Comparison of ENCODE assay signal across 2 cellular contexts in the genomic region with DNA sequence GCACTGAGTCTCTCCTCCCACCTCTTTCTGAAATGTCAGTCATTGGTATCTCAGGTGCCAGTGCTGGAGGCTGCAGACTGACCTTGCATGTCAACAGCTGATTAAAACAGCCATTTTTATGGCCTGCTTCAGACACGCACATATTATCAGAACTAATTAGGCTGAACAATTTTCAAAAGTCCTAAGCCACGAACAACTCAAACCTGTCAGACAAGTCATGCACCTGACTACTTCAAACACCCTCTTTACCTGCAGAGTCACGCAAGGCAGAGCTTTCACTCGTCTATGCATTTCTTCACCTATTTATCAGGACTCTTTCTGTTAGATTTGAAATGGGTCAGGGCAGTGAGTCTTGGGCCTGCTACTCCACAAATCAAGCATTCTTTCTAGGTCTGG.
TF ChIP-seq lines count a peak whose summit lies in the region.

No MANE protein-coding gene starts in this region.

TF ChIP-seq in endothelial cell of umbilical vein, 7 proteins besides CTCF, POLR2A, EP300 and RAD21:
- no peak for TF ChIP-seq POLR2AphosphoS5 (IDR thresholded peaks at IDR 0.05; ENCODE audit: insufficient read depth, low read depth, low read length)
- no peak for TF ChIP-seq MYC (IDR thresholded peaks at IDR 0.05; ENCODE audit: low read depth, low read length)
- TF ChIP-seq FOS (IDR thresholded peaks at IDR 0.05; ENCODE audit: borderline replicate concordance, insufficient read depth, low read length) = no peak
- no peak for TF ChIP-seq EZH2 (IDR thresholded peaks at IDR 0.05; ENCODE audit: borderline replicate concordance, low read depth, low read length, severe bottlenecking)
- TF ChIP-seq JUN (IDR thresholded peaks at IDR 0.05; ENCODE audit: borderline replicate concordance, insufficient read depth, insufficient read length, low read depth) = no peak
- TF ChIP-seq, protein P1, sequence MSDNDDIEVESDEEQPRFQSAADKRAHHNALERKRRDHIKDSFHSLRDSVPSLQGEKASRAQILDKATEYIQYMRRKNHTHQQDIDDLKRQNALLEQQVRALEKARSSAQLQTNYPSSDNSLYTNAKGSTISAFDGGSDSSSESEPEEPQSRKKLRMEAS (IDR thresholded peaks at IDR 0.05; ENCODE audit: insufficient read depth, insufficient read length) = no peak
- no peak for TF ChIP-seq GATA2 (IDR thresholded peaks at IDR 0.05; ENCODE audit: insufficient read depth, insufficient read length, low read depth, low read length)
TF ChIP-seq in endothelial cell of umbilical vein: peak in this region for 0.

TF ChIP-seq in SK-N-SH, 30 proteins besides CTCF, POLR2A, EP300 and RAD21:
- no peak for TF ChIP-seq JUND (IDR thresholded peaks at IDR 0.05)
- no peak for TF ChIP-seq YY1 (IDR thresholded peaks at IDR 0.05; ENCODE audit: low read depth)
- TF ChIP-seq, protein P2, sequence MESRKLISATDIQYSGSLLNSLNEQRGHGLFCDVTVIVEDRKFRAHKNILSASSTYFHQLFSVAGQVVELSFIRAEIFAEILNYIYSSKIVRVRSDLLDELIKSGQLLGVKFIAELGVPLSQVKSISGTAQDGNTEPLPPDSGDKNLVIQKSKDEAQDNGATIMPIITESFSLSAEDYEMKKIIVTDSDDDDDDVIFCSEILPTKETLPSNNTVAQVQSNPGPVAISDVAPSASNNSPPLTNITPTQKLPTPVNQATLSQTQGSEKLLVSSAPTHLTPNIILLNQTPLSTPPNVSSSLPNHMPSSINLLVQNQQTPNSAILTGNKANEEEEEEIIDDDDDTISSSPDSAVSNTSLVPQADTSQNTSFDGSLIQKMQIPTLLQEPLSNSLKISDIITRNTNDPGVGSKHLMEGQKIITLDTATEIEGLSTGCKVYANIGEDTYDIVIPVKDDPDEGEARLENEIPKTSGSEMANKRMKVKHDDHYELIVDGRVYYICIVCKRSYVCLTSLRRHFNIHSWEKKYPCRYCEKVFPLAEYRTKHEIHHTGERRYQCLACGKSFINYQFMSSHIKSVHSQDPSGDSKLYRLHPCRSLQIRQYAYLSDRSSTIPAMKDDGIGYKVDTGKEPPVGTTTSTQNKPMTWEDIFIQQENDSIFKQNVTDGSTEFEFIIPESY (IDR thresholded peaks at IDR 0.05; ENCODE audit: borderline replicate concordance, low read depth) = no peak
- no peak for TF ChIP-seq RFX5 (IDR thresholded peaks at IDR 0.05; ENCODE audit: low read length)
- no peak for TF ChIP-seq RCOR1 (IDR thresholded peaks at IDR 0.05; ENCODE audit: low read length)
- TF ChIP-seq, protein P3, sequence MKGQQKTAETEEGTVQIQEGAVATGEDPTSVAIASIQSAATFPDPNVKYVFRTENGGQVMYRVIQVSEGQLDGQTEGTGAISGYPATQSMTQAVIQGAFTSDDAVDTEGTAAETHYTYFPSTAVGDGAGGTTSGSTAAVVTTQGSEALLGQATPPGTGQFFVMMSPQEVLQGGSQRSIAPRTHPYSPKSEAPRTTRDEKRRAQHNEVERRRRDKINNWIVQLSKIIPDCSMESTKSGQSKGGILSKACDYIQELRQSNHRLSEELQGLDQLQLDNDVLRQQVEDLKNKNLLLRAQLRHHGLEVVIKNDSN (IDR thresholded peaks at IDR 0.05; ENCODE audit: borderline replicate concordance, low read depth) = no peak
- no peak for TF ChIP-seq FOXJ3 (CRISPR knock-in tag; IDR thresholded peaks at IDR 0.05)
- no peak for TF ChIP-seq NRF1 (IDR thresholded peaks at IDR 0.05; ENCODE audit: low read depth, low read length)
- TF ChIP-seq, protein P4, sequence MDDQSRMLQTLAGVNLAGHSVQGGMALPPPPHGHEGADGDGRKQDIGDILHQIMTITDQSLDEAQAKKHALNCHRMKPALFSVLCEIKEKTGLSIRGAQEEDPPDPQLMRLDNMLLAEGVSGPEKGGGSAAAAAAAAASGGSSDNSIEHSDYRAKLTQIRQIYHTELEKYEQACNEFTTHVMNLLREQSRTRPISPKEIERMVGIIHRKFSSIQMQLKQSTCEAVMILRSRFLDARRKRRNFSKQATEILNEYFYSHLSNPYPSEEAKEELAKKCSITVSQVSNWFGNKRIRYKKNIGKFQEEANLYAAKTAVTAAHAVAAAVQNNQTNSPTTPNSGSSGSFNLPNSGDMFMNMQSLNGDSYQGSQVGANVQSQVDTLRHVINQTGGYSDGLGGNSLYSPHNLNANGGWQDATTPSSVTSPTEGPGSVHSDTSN (IDR thresholded peaks at IDR 0.05) = no peak
- TF ChIP-seq RXRA (IDR thresholded peaks at IDR 0.05; ENCODE audit: borderline replicate concordance, low read depth) = no peak
- TF ChIP-seq, protein P1 (IDR thresholded peaks at IDR 0.05; ENCODE audit: low read depth) = no peak
- no peak for TF ChIP-seq MEF2A (IDR thresholded peaks at IDR 0.05; ENCODE audit: borderline replicate concordance, low read depth)
TF ChIP-seq in SK-N-SH: peak in this region for 0.
